26 cellular contexts compared by ENCODE assay signal in the genomic region with DNA sequence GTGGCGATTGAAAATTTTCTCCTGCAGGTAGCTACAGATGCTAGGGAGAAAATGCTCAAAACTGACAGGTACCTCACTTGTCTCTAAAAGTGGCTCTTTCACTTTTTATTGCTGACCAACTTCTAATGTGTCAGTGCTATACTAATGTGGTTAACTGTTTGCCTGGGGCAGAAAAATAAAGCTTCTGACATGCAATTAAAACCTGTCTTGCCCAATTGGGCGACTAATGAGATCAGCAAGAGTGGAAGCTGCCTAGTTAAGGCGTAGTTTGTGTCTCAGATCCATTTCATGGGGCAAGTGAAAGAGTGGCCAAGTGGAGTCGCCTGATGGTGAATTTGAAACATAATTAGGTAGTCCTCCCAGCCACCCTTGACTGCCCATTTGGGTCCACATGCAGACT.
"Had no signal": no experiment of that assay in that cellular context is flagged by ENCODE, and none has a peak within 500 bp of the region (broad histone marks: within the 10 kb centered on the region; RNA-seq: fewer than 3 reads in every experiment).

No MANE protein-coding gene starts in this region.

- H3K27ac ChIP-seq: coronary artery, gastrocnemius medialis, neutrophil, pancreas, right atrium auricular region, suprapubic skin, transverse colon, upper lobe of right lung, uterus had no signal

- H3K36me3 Mint-ChIP-seq: mesothelial cell of epicardium; naive B cell; natural killer cell treated with Interleukin-12 subunit alpha and Interleukin-12 subunit beta and Interleukin-15 and Interleukin-18, amount 100 ng/mL, for 72 hours had no signal

- DNase-seq: effector memory CD8-positive, alpha-beta T cell; foreskin fibroblast; gastrocnemius medialis; head of caudate nucleus; mesenchymal stem cell; mucosa of descending colon; naive B cell; pancreas; stimulated activated CD4-positive, alpha-beta T cell treated with anti-CD3 and anti-CD28 coated beads, Interleukin-12 subunit alpha, Interleukin-12 subunit beta, amount 100 ng/mL, for 4 hours; stimulated activated CD4-positive, alpha-beta T cell treated with anti-CD3 and anti-CD28 coated beads, Interleukin-1b, Interleukin-23, amount 100 ng/mL, for 48 hours; stimulated activated CD4-positive, alpha-beta T cell treated with anti-CD3 and anti-CD28 coated beads, Interleukin-4, amount 100 ng/mL, for 1 hour; stimulated activated CD8-positive, alpha-beta memory T cell treated with anti-CD3 and anti-CD28 coated beads, Interleukin-4, amount 100 ng/mL, for 48 hours; stimulated activated naive CD4-positive, alpha-beta T cell; stimulated activated naive CD8-positive, alpha-beta T cell treated with anti-CD3 and anti-CD28 coated beads, Interleukin-15, amount 100 ng/mL, for 72 hours; transverse colon; upper lobe of right lung; uterus had no signal

- H3K27ac Mint-ChIP-seq: effector memory CD8-positive, alpha-beta T cell; mesothelial cell of epicardium; naive B cell; natural killer cell treated with Interleukin-12 subunit alpha and Interleukin-12 subunit beta and Interleukin-15 and Interleukin-18, amount 100 ng/mL, for 72 hours; stimulated activated naive CD8-positive, alpha-beta T cell treated with anti-CD3 and anti-CD28 coated beads, Interleukin-15, amount 100 ng/mL, for 72 hours had no signal

- FAIRE-seq: endometrium, keratinocyte, pancreas had no signal

- H3K9me3 Mint-ChIP-seq: effector memory CD8-positive, alpha-beta T cell; mesothelial cell of epicardium; natural killer cell treated with Interleukin-12 subunit alpha and Interleukin-12 subunit beta and Interleukin-15 and Interleukin-18, amount 100 ng/mL, for 72 hours; neural crest cell; stimulated activated naive CD8-positive, alpha-beta T cell treated with anti-CD3 and anti-CD28 coated beads, Interleukin-15, amount 100 ng/mL, for 72 hours had no signal

- H3K4me3 Mint-ChIP-seq: effector memory CD8-positive, alpha-beta T cell; mesothelial cell of epicardium; naive B cell; natural killer cell treated with Interleukin-12 subunit alpha and Interleukin-12 subunit beta and Interleukin-15 and Interleukin-18, amount 100 ng/mL, for 72 hours; neural crest cell; stimulated activated naive CD8-positive, alpha-beta T cell treated with anti-CD3 and anti-CD28 coated beads, Interleukin-15, amount 100 ng/mL, for 72 hours had no signal
